ENCODE assay signal across 8 cellular contexts in the genomic region with DNA sequence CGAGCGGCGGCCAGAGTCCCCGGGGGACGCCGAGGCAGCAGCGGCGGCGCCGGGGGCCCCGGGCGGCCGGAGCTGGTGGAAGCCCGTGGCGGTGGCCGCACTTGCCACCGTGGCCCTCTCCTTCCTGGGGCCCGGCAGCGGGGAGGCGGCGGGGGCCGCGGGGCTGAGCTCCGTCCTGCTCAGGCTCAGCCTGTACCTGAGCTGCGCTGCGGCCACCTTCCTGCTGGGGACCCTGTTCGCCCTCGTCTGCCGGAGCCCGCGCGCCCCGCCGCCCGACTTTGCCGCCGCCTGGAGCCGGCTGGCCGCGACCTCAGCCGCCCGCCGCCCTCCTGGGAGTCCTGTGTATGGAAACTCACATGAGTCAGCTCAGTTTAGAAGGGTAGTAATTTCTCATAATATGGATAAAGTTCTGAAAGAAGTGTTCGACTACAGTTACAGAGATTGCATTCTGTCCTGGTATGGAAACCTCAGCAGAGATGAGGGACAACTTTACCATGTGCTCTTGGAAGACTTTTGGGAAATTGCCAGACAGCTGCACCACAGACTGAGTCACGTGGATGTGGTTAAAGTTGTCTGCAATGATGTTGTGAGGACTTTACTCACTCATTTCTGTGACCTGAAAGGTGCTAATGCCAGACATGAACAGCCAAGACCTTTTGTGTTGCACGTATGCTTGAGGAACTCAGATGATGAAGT.
DNase-seq lines count a peak whose midpoint lies in the region; ATAC-seq, FAIRE-seq and TF ChIP-seq lines count a peak whose summit lies in the region.
"Not testable (repeated sequence)": the region's sequence is repeated elsewhere in the genome, so short reads cannot be mapped to it uniquely, and the experiment has no call there.

No MANE protein-coding gene starts in this region.

- peak overlapping the region; percentile 80 for H3K27ac Mint-ChIP-seq in activated CD4-positive, alpha-beta memory T cell treated with anti-CD3 and anti-CD28 coated beads for 36 hours

- H3K9ac ChIP-seq in keratinocyte (ENCODE audit: control insufficient read depth, extremely low read depth, insufficient read depth, low read length) = peak overlapping the region; percentile 37

- H3K9me1 ChIP-seq in keratinocyte (ENCODE audit: control insufficient read depth, extremely low read depth, insufficient read depth, low read length) = not testable (repeated sequence)

- not testable (repeated sequence) for H3K27me3 Mint-ChIP-seq in activated CD4-positive, alpha-beta memory T cell treated with anti-CD3 and anti-CD28 coated beads for 36 hours

- CTCF ChIA-PET in activated CD4-positive, alpha-beta memory T cell treated with anti-CD3 and anti-CD28 coated beads for 36 hours (lab: Charles Lee) = interaction anchor here (0.7 to 1.6 kb wide), 5 partner anchors 36 to 96 kb away, joined by 3 to 4 read pairs (median 3); no protein-coding TSS in a partner anchor

- peak overlapping the region; percentile 47 for H2AFZ ChIP-seq in keratinocyte (ENCODE audit: control insufficient read depth, low read length)

- 13 to 29% (median 24%) methylated on average over 20 to 46 of the region's 46 CpGs for WGBS in small intestine, 3 donors

- not testable (repeated sequence) for H3K27me3 ChIP-seq in keratinocyte (ENCODE audit: control insufficient read depth, extremely low read depth, insufficient read depth, low read length); small intestine (ENCODE audit: control insufficient read depth in 2 of 2, insufficient read depth in 2 of 2, low read length in 2 of 2)

- not testable (repeated sequence) for H4K20me1 ChIP-seq in keratinocyte (ENCODE audit: control insufficient read depth, extremely low read depth, insufficient read depth, low read length)

- POLR2A ChIA-PET in activated CD4-positive, alpha-beta memory T cell treated with anti-CD3 and anti-CD28 coated beads for 36 hours (lab: Charles Lee) = interaction anchor here (1.3 to 1.4 kb wide), 2 partner anchors 34 to 156 kb away, joined by 4 to 6 read pairs; no protein-coding TSS in a partner anchor

- H3K27ac ChIP-seq in coronary artery = peak overlapping the region; percentile 67 to 87
- not testable (repeated sequence) for H3K27ac ChIP-seq in keratinocyte (ENCODE audit: control insufficient read depth, insufficient read depth, low read length)
- H3K27ac ChIP-seq in small intestine (ENCODE audit: low read depth in 1 of 2, low read length in 1 of 2) = peak overlapping the region; percentile 48 to 67

- DNase-seq in A172 (ENCODE audit: low spot score) (peak; percentile 65), NCI-H460 (ENCODE audit: extremely low read depth, low read depth) (peak; percentile 13), small intestine (peak; percentile 46)
- peak; percentile 55 for DNase-seq in activated CD4-positive, alpha-beta memory T cell treated with anti-CD3 and anti-CD28 coated beads for 36 hours
- DNase-seq in coronary artery (ENCODE audit: low spot score); keratinocyte (ENCODE audit: low read depth, low spot score): not testable (repeated sequence)

- intact Hi-C loops in activated CD4-positive, alpha-beta memory T cell treated with anti-CD3 and anti-CD28 coated beads for 36 hours (cut with micrococcal nuclease) = loop anchor here (1.0 to 5.0 kb wide), 4 partner anchors 34 to 98 kb away; no protein-coding TSS in a partner anchor

- H3K4me1 ChIP-seq in keratinocyte (ENCODE audit: control insufficient read depth, extremely low read depth, insufficient read depth, low read length); small intestine (ENCODE audit: control insufficient read depth in 2 of 2, insufficient read depth in 1 of 2, low read depth in 1 of 2, low read length in 1 of 2): not testable (repeated sequence)

- H3K4me3 ChIP-seq in coronary artery (peak overlapping the region; percentile 80), keratinocyte (ENCODE audit: control insufficient read depth in 2 of 3, extremely low read depth in 1 of 3, insufficient read depth in 2 of 3, low read depth in 1 of 3, low read length in 3 of 3) (peak overlapping the region; percentile 1 to 59 (median 18)), small intestine (ENCODE audit: low read depth in 1 of 2, low read length in 2 of 2) (peak overlapping the region in 1 of 2 donors; percentile 45)

- peak; percentile 99 for FAIRE-seq in keratinocyte (lab: Jason Lieb, UNC)
- FAIRE-seq in small intestine (lab: Jason Lieb, UNC) = not testable (repeated sequence)

- dilution Hi-C loops in keratinocyte (cut with MboI; ENCODE audit: extremely low pct_ligation_motif_present, low sequenced_read_pairs) = not testable (repeated sequence)

- not testable (repeated sequence) for H3K9me3 ChIP-seq in keratinocyte (ENCODE audit: control insufficient read depth, low read depth, low read length); small intestine (ENCODE audit: control insufficient read depth, low read depth)

- peaks cover 19% of the 10 kb centered on the region for H3K4me1 Mint-ChIP-seq in activated CD4-positive, alpha-beta memory T cell treated with anti-CD3 and anti-CD28 coated beads for 36 hours (ENCODE audit: low read depth)

- not testable (repeated sequence) for H3K36me3 Mint-ChIP-seq in activated CD4-positive, alpha-beta memory T cell treated with anti-CD3 and anti-CD28 coated beads for 36 hours

- not testable (repeated sequence) for H3K36me3 ChIP-seq in keratinocyte (ENCODE audit: control insufficient read depth in 2 of 2, extremely low read depth in 1 of 2, insufficient read depth in 2 of 2, low read length in 2 of 2); small intestine (ENCODE audit: control insufficient read depth in 2 of 2, insufficient read depth in 2 of 2, low read length in 2 of 2)

- ATAC-seq in GM19023 (IDR thresholded peaks at IDR 0.05; ENCODE audit: unreplicated experiment) = peak; percentile 63
- ATAC-seq in HG03045 (IDR thresholded peaks at IDR 0.05; ENCODE audit: unreplicated experiment) = peak; percentile 44

- not testable (repeated sequence) for H3K79me2 ChIP-seq in keratinocyte (ENCODE audit: control insufficient read depth, insufficient read depth, low read length)

- not testable (repeated sequence) for TF ChIP-seq CTCF in coronary artery (IDR thresholded peaks at IDR 0.05); keratinocyte (optimal IDR thresholded peaks at IDR 0.05 in 1 of 3, IDR thresholded peaks at IDR 0.05 in 1 of 3, conservative IDR thresholded peaks at IDR 0.05 in 1 of 3; ENCODE audit: extremely low read depth in 1 of 3, insufficient read depth in 2 of 3, low read length in 3 of 3)

- H3K9me3 Mint-ChIP-seq in activated CD4-positive, alpha-beta memory T cell treated with anti-CD3 and anti-CD28 coated beads for 36 hours = not testable (repeated sequence)

- peak overlapping the region; percentile 65 for H3K4me3 Mint-ChIP-seq in activated CD4-positive, alpha-beta memory T cell treated with anti-CD3 and anti-CD28 coated beads for 36 hours

- peak overlapping the region; percentile 79 for H3K4me2 ChIP-seq in keratinocyte (ENCODE audit: control insufficient read depth, extremely low read depth, insufficient read depth, low read depth, low read length)
